ENCODE assay signal across 11 cellular contexts in the genomic region with DNA sequence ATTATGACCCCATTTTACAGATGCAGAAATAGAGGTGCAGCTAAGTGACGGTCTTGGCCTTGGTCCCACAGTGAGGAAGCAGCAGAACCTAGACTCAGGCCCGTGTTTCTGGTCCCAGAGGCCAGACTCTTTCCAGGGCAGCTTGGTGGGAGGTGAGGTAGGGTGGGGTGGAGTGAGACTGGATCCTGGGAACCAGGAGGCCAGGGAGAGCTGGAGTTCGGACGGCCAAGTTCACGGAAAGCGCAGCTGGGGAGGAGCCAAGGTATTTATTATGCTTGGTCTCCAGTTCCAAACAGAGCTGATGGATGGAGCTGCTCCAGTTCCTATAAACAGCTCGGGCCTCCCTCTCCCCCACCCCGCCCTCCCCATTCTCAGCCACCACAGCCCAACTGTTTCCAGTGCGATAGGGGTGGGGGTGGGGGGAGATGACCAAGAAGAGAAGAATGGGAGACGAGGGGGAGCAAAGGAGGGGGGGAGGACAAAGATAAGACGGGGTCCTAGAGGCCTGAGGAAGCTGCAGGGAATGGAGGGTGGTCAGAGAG. TPM values are rescaled to one million over a fixed set of nuclear protein-coding genes. Genes with fewer than 3 reads are reported as not detected.
A peak's percentile ranks its signal among the peaks of the same experiment; 100 is the strongest.
DNase-seq lines count a peak whose midpoint lies in the region; ATAC-seq, FAIRE-seq and TF ChIP-seq lines count a peak whose summit lies in the region.
"Had no signal": no experiment of that assay in that cellular context is flagged by ENCODE, and none has a peak within 500 bp of the region (broad histone marks: within the 10 kb centered on the region; RNA-seq: fewer than 3 reads in every experiment).

No MANE protein-coding gene starts in this region.

- H2BK15ac ChIP-seq in mesendoderm (replicated peaks; ENCODE audit: low read depth): no peak overlapping the region

- TF ChIP-seq CTCF in esophagus squamous epithelium (IDR thresholded peaks at IDR 0.05): no peak
- TF ChIP-seq CTCF in thyroid gland (IDR thresholded peaks at IDR 0.05): no peak

- ATAC-seq in HG02852 (IDR thresholded peaks at IDR 0.05; ENCODE audit: unreplicated experiment): no peak

- H3K9ac ChIP-seq in mesendoderm (ENCODE audit: low read length): no peak overlapping the region

- DNase-seq in SJSA1 (ENCODE audit: low read depth in 1 of 2, low spot score in 2 of 2) (peak; percentile 71), esophagus squamous epithelium (lab: John Stamatoyannopoulos, UW) (no peak), mesendoderm (peak; percentile 48), thyroid gland (no peak), activated gamma-delta T cell treated with Interleukin-2 at 50 U/mL for 16 hours (no peak), frontal cortex (ENCODE audit: low spot score in 2 of 2) (no peak), hippocampal formation (lab: John Stamatoyannopoulos, UW) (no peak)
- DNase-seq: GF-D8, MV-4-11, SHP77 had no signal

- no peaks in the 10 kb centered on the region for H3K79me1 ChIP-seq in mesendoderm (ENCODE audit: low read length)

- intact Hi-C loops in esophagus squamous epithelium (cut with DNase I) (no loop called here), thyroid gland (cut with DNase I) (no loop called here)

- no peak overlapping the region for H2BK120ac ChIP-seq in mesendoderm (ENCODE audit: low read depth, low read length)

- H3K4me1 ChIP-seq in SJSA1 (replicated peaks) (peaks cover 26% of the 10 kb centered on the region), esophagus squamous epithelium (peaks cover 0 to 60% (median 37%) of the 10 kb centered on the region in 3 donors), mesendoderm (ENCODE audit: control insufficient read depth, low read depth, low read length) (peaks cover 1% of the 10 kb centered on the region), thyroid gland (peaks cover 0 to 18% of the 10 kb centered on the region in 2 donors)

- no peaks in the 10 kb centered on the region for H3K36me3 ChIP-seq in SJSA1
- peaks cover 0 to 9% (median 0%) of the 10 kb centered on the region in 3 donors for H3K36me3 ChIP-seq in esophagus squamous epithelium
- H3K36me3 ChIP-seq in mesendoderm (ENCODE audit: control insufficient read depth, insufficient read depth, low read length): no peaks in the 10 kb centered on the region
- no peaks in the 10 kb centered on the region for H3K36me3 ChIP-seq in thyroid gland

- H3K18ac ChIP-seq in mesendoderm (ENCODE audit: low read length): no peak overlapping the region

- H3K27me3 ChIP-seq in SJSA1 (replicated peaks): no peaks in the 10 kb centered on the region
- H3K27me3 ChIP-seq in esophagus squamous epithelium: no peaks in the 10 kb centered on the region
- no peaks in the 10 kb centered on the region for H3K27me3 ChIP-seq in mesendoderm (ENCODE audit: insufficient read depth, low read length, poor library complexity)
- no peaks in the 10 kb centered on the region for H3K27me3 ChIP-seq in thyroid gland

- peak overlapping the region; percentile 34 for H3K56ac ChIP-seq in mesendoderm (ENCODE audit: low read length)

- TF ChIP-seq POLR2A in esophagus squamous epithelium (IDR thresholded peaks at IDR 0.05) (no peak), thyroid gland (IDR thresholded peaks at IDR 0.05) (no peak)

- FAIRE-seq in frontal cortex (lab: Jason Lieb, UNC): no peak

- H3K9me3 ChIP-seq in SJSA1 (replicated peaks) (no peaks in the 10 kb centered on the region), esophagus squamous epithelium (no peaks in the 10 kb centered on the region), thyroid gland (no peaks in the 10 kb centered on the region)

- peak overlapping the region; percentile 84 for H3K27ac ChIP-seq in SJSA1
- peak overlapping the region; percentile 33 to 85 (median 75) for H3K27ac ChIP-seq in esophagus squamous epithelium
- H3K27ac ChIP-seq in mesendoderm (ENCODE audit: low read depth, low read length): no peak overlapping the region
- H3K27ac ChIP-seq in thyroid gland: peak overlapping the region in 2 of 3 donors; percentile 33 to 56

- no peak overlapping the region for H3K4ac ChIP-seq in mesendoderm (ENCODE audit: low read depth, low read length)

- H4K5ac ChIP-seq in mesendoderm (ENCODE audit: low read length): no peak overlapping the region

- no peaks in the 10 kb centered on the region for H3K79me2 ChIP-seq in mesendoderm (ENCODE audit: control insufficient read depth, insufficient read depth, low read length)

- H3K23ac ChIP-seq in mesendoderm (ENCODE audit: low read length): no peak overlapping the region

- H2AK5ac ChIP-seq in mesendoderm (ENCODE audit: low read length): peak overlapping the region; percentile 65

- no peak overlapping the region for H4K8ac ChIP-seq in mesendoderm (ENCODE audit: low read depth, low read length)

- H3K4me3 ChIP-seq in SJSA1 (no peak overlapping the region), esophagus squamous epithelium (no peak overlapping the region), mesendoderm (ENCODE audit: low read length) (no peak overlapping the region), thyroid gland (replicated peaks in 1 of 3) (no peak overlapping the region)

- no peak overlapping the region for H3K4me2 ChIP-seq in mesendoderm (ENCODE audit: low read length)

- 56 to 66% methylated on average over 8 of the region's 11 CpGs for WGBS in esophagus squamous epithelium, 2 donors
- WGBS in mesendoderm (ENCODE audit: extremely low coverage, insufficient coverage, low lambda C conversion rate): no CpG with 5 or more reads among the region's 11 CpGs
- 59 to 63% methylated on average over 9 to 11 of the region's 11 CpGs for WGBS in thyroid gland, 2 donors

- no peak overlapping the region for H2BK5ac ChIP-seq in mesendoderm (ENCODE audit: low read length)

RNA-seq across cellular contexts. Expression of a gene that starts 16.2 kb away (rescaled TPM):
- 7.8 and 8.1 TPM in 2 replicates for total RNA-seq in SJSA1 (2014; rRNA removed; shearing (Covaris generic))
- total RNA-seq in esophagus squamous epithelium (10 to 100 TPM in 2 of 4 donors, 1 to 10 TPM in 2; 3.0 to 23.4 (median 8.5) TPM), thyroid gland (10 to 100 TPM; 15.6 to 42.5 (median 17.9) TPM), frontal cortex (0.41 TPM)
- polyA plus RNA-seq in mesendoderm (2013, experiment 1 of 2): 0.76 TPM
- polyA plus RNA-seq in mesendoderm (2013, experiment 2 of 2): 0.84 TPM

Comparison
In these comparisons a context has a peak if more than half of its experiments do, and no peak if none do; other contexts are left out.
1. DNase-seq: peak in SJSA1 (2 of 2) and mesendoderm (single experiment); none in esophagus squamous epithelium (single experiment), thyroid gland (0 of 2), activated gamma-delta T cell treated with Interleukin-2 at 50 U/mL for 16 hours (single experiment), frontal cortex (0 of 2) and hippocampal formation (0 of 2).